In genomic region chr1:21652101-21652936, GRCh38 we compare ENCODE assay signal across 10 cellular contexts. TPM values are rescaled to one million over a fixed set of nuclear protein-coding genes. Genes with fewer than 3 reads are reported as not detected.
DNase-seq lines count a peak whose midpoint lies in the region; ATAC-seq and TF ChIP-seq lines count a peak whose summit lies in the region.
"Had no signal": no experiment of that assay in that cellular context is flagged by ENCODE, and none has a peak within 500 bp of the region (broad histone marks: within the 10 kb centered on the region; RNA-seq: fewer than 3 reads in every experiment).

No MANE protein-coding gene starts in this region.

- H3K4me3 Mint-ChIP-seq in brain (peak overlapping the region; percentile 80 to 84 (median 82)), naive B cell (peak overlapping the region; percentile 66 to 93 (median 88))

- peak in 1 of 5 donors; percentile 65 for DNase-seq in heart left ventricle
- DNase-seq in left cardiac atrium = no peak
- no peak for DNase-seq in naive B cell
- no peak for DNase-seq in SIG-M5 (lab: John Stamatoyannopoulos, UW)
- DNase-seq in NCI-H2171 treated with DMSO at 0.1 percent for 48 hours (lab: John Stamatoyannopoulos, UW) = no peak
- DNase-seq: DND-41, foreskin fibroblast had no signal

- H3K4me1 ChIP-seq in heart left ventricle (peaks cover 0 to 15% (median 7%) of the 10 kb centered on the region in 12 donors), urinary bladder (ENCODE audit: insufficient read depth) (no peaks in the 10 kb centered on the region)

- peaks cover 68% of the 10 kb centered on the region for H3K4me1 Mint-ChIP-seq in brain
- H3K4me1 Mint-ChIP-seq in naive B cell = peaks cover 18 to 23% (median 22%) of the 10 kb centered on the region in 3 donors

- H3K36me3 Mint-ChIP-seq in brain (no peaks in the 10 kb centered on the region), naive B cell (no peaks in the 10 kb centered on the region)

- intact Hi-C loops in heart left ventricle (cut with DNase I) (loop anchor here in 7 of 10 donors (5.0 to 10.0 kb wide), 6 partner anchors 118 to 418 kb away; partner anchors contain the start of gene ALPL (in 1 of the 7)), left cardiac atrium (cut with DNase I) (loop anchor here (5.0 to 10.0 kb wide), 3 partner anchors 78 to 140 kb away; no protein-coding TSS in a partner anchor)

- H3K36me3 ChIP-seq in heart left ventricle (no peaks in the 10 kb centered on the region), urinary bladder (ENCODE audit: insufficient read depth) (no peaks in the 10 kb centered on the region)

- H3K27ac ChIP-seq in heart left ventricle (no peak overlapping the region), urinary bladder (ENCODE audit: low read depth) (no peak overlapping the region)

- no peaks in the 10 kb centered on the region for H3K9me3 ChIP-seq in heart left ventricle

- H3K9me3 Mint-ChIP-seq in brain = peaks cover 0 to 3% (median 0%) of the 10 kb centered on the region in 5 experiments
- H3K9me3 Mint-ChIP-seq in naive B cell = peaks cover 0 to 3% (median 0%) of the 10 kb centered on the region in 7 donors

- H3K4me3 ChIP-seq in heart left ventricle (peak overlapping the region in 8 of 12 donors; percentile 21 to 58 (median 47)), urinary bladder (ENCODE audit: low read depth, low read length) (peak overlapping the region; percentile 49)

- ATAC-seq in heart left ventricle (no peak), left cardiac atrium (no peak), naive B cell (ENCODE audit: low read depth in 2 of 2) (peak in 1 of 2 donors; percentile 24), HG03097 (IDR thresholded peaks at IDR 0.05; ENCODE audit: low FRiP score, unreplicated experiment) (no peak)

- TF ChIP-seq CTCF in heart left ventricle (IDR thresholded peaks at IDR 0.05) = no peak
- TF ChIP-seq CTCF in brain (conservative IDR thresholded peaks at IDR 0.05) = no peak

- no peak for TF ChIP-seq POLR2A in heart left ventricle (IDR thresholded peaks at IDR 0.05)

- 17 to 54% (median 29%) methylated on average over 15 to 39 of the region's 39 CpGs for WGBS in heart left ventricle, 4 donors
- WGBS in urinary bladder = 13% methylated on average over 39 of the region's 39 CpGs

- H3K27me3 Mint-ChIP-seq in brain = peaks cover 6% of the 10 kb centered on the region
- H3K27me3 Mint-ChIP-seq in naive B cell = peaks cover 28 to 71% (median 52%) of the 10 kb centered on the region in 3 donors

- peaks cover 0 to 22% (median 2%) of the 10 kb centered on the region in 9 donors for H3K27me3 ChIP-seq in heart left ventricle

- peak overlapping the region; percentile 58 to 89 (median 79) for H3K27ac Mint-ChIP-seq in brain
- peak overlapping the region in 3 of 6 donors; percentile 16 to 67 (median 49) for H3K27ac Mint-ChIP-seq in naive B cell

RNA-seq across cellular contexts. Expression of gene RAP1GAP, which starts 16.8 kb away (rescaled TPM):
- total RNA-seq in heart left ventricle = 1 to 10 TPM; 3.1 to 8.0 (median 3.8) TPM
- polyA plus RNA-seq in heart left ventricle = 1 to 10 TPM in 1 of 2 donors, under 1 TPM in 1; 0.75 to 4.1 TPM
- total RNA-seq in left cardiac atrium = 10 to 100 TPM; 10.5 to 16.4 TPM
- 60.7 TPM for polyA plus RNA-seq in brain (ENCODE audit: insufficient read depth, low read depth, low replicate concordance)
- polyA plus RNA-seq in naive B cell (ENCODE audit: low read depth in 6 of 6) = not detected
- total RNA-seq in urinary bladder = 4.0 TPM
- 2.1 TPM for polyA plus RNA-seq in urinary bladder

Comparison
In these comparisons a context has a peak if more than half of its experiments do, and no peak if none do; other contexts are left out.
1. RNA of gene RAP1GAP, which starts 16.8 kb away (polyA plus RNA-seq): 60.7 TPM in brain (single experiment); 0.75 to 4.1 TPM in heart left ventricle, 2.1 TPM in urinary bladder (single experiment) and not detected in naive B cell; every median in the first group is over 10 times any median in the second.